In the genomic region with DNA sequence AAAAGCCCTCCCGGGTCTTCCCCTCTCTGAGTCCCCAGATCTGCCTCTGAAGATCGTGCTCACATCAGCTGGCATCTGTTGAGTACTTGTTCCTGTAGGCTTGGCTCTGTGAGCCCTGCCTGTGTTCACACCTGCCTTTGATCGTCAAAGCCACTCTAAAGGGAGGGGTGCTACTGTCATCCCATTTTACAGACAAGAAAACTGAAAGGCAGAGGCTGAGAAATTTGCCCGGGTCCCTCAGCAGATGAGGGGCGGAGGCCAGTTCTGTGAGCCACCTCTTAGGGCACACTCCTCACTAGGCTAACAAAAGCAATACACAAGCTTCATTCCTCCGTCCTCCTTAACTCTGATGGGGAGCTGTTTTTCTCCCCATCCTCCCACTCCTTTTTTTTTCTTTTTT, we compare ENCODE assay signal across 1 cellular context.
TF ChIP-seq lines count a peak whose summit lies in the region.

No MANE protein-coding gene starts in this region.

TF ChIP-seq in SK-N-SH, 30 proteins besides CTCF, POLR2A, EP300 and RAD21 (continued from another document):
- TF ChIP-seq ZBTB33 (IDR thresholded peaks at IDR 0.05; ENCODE audit: borderline replicate concordance, low read depth) (no peak), FOXM1 (IDR thresholded peaks at IDR 0.05; ENCODE audit: low read depth) (no peak), TEAD4 (IDR thresholded peaks at IDR 0.05; ENCODE audit: borderline replicate concordance, insufficient read depth) (no peak), RCOR1 (IDR thresholded peaks at IDR 0.05; ENCODE audit: low read length) (no peak), SIN3A (IDR thresholded peaks at IDR 0.05; ENCODE audit: borderline replicate concordance, low read depth, low read length) (no peak), MXI1 (IDR thresholded peaks at IDR 0.05; ENCODE audit: low read depth, low read length) (no peak), ELF1 (IDR thresholded peaks at IDR 0.05) (no peak)
